In the genomic region with DNA sequence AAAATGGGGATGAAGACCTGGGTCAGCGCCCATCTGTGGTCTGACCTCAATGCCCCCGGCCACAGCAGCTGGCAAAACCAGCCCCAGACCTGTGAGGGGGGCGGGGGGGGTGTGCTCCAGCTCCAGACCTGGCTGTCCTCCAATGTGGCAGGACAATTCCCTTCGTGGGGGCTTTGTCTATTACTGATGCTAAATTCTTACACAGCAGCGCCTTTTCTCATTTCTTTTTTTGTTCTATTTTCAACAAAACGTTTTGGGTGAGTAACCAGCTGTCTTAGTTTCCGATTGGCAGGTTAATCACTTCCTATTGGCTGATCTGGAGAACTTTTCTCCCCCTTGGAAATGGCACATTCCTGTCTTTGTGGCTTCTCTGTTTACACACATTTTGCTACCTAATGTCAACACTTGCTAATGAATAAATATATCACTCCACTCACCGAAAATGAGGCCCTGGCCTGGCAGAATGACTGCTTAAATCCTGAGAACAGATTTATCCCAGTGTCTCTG, we compare ENCODE assay signal across 8 cellular contexts. TPM values are rescaled to one million over a fixed set of nuclear protein-coding genes. Genes with fewer than 3 reads are reported as not detected.
DNase-seq lines count a peak whose midpoint lies in the region; ATAC-seq and TF ChIP-seq lines count a peak whose summit lies in the region.

No MANE protein-coding gene starts in this region.

- WGBS in spleen, 5 donors = 53 to 63% (median 62%) methylated on average over 8 of the region's 8 CpGs

- no peak overlapping the region for H3K27ac Mint-ChIP-seq in activated naive CD4-positive, alpha-beta T cell treated with anti-CD3 and anti-CD28 coated beads, Interleukin-2, amount 50 U/mL, for 24 hours
- H3K27ac Mint-ChIP-seq in activated naive CD4-positive, alpha-beta T cell treated with anti-CD3 and anti-CD28 coated beads for 36 hours = no peak overlapping the region

- TF ChIP-seq POLR2A in spleen (IDR thresholded peaks at IDR 0.05) = no peak

- peaks cover 18% of the 10 kb centered on the region for H3K36me3 Mint-ChIP-seq in activated naive CD4-positive, alpha-beta T cell treated with anti-CD3 and anti-CD28 coated beads, Interleukin-2, amount 50 U/mL, for 24 hours
- peaks cover 15% of the 10 kb centered on the region for H3K36me3 Mint-ChIP-seq in activated naive CD4-positive, alpha-beta T cell treated with anti-CD3 and anti-CD28 coated beads for 36 hours (ENCODE audit: low read depth)

- H3K9me3 ChIP-seq in spleen = no peaks in the 10 kb centered on the region

- H3K4me3 ChIP-seq in fibroblast of villous mesenchyme (ENCODE audit: low read depth, low read length) (peak overlapping the region; percentile 92), spleen (peak overlapping the region in 6 of 8 donors; percentile 69 to 90 (median 81))

- H3K4me1 Mint-ChIP-seq in activated naive CD4-positive, alpha-beta T cell treated with anti-CD3 and anti-CD28 coated beads, Interleukin-2, amount 50 U/mL, for 24 hours = peaks cover 70% of the 10 kb centered on the region
- H3K4me1 Mint-ChIP-seq in activated naive CD4-positive, alpha-beta T cell treated with anti-CD3 and anti-CD28 coated beads for 36 hours (ENCODE audit: low read depth) = peaks cover 65% of the 10 kb centered on the region

- no peaks in the 10 kb centered on the region for H3K9me3 Mint-ChIP-seq in activated naive CD4-positive, alpha-beta T cell treated with anti-CD3 and anti-CD28 coated beads, Interleukin-2, amount 50 U/mL, for 24 hours
- H3K9me3 Mint-ChIP-seq in activated naive CD4-positive, alpha-beta T cell treated with anti-CD3 and anti-CD28 coated beads for 36 hours = no peaks in the 10 kb centered on the region

- H3K4me3 Mint-ChIP-seq in activated naive CD4-positive, alpha-beta T cell treated with anti-CD3 and anti-CD28 coated beads, Interleukin-2, amount 50 U/mL, for 24 hours = peak overlapping the region; percentile 15
- H3K4me3 Mint-ChIP-seq in activated naive CD4-positive, alpha-beta T cell treated with anti-CD3 and anti-CD28 coated beads for 36 hours = no peak overlapping the region

- intact Hi-C loops in activated naive CD4-positive, alpha-beta T cell treated with anti-CD3 and anti-CD28 coated beads for 36 hours (cut with micrococcal nuclease) = loop anchor here (5.0 to 10.0 kb wide), 3 partner anchors 221 to 468 kb away; a partner anchor contains a TSS
- intact Hi-C loops in spleen (cut with DNase I; ENCODE audit: low total_unique reads) = no loop called here

- H3K27me3 ChIP-seq in spleen (replicated peaks in 1 of 7) = peaks cover 0 to 12% (median 0%) of the 10 kb centered on the region in 7 donors

- peak overlapping the region in 5 of 8 donors; percentile 33 to 97 (median 94) for H3K27ac ChIP-seq in spleen

- TF ChIP-seq CTCF in fibroblast of villous mesenchyme (IDR thresholded peaks at IDR 0.05; ENCODE audit: insufficient read depth, low read depth, low read length) (no peak), spleen (IDR thresholded peaks at IDR 0.05 in 8 of 11, conservative IDR thresholded peaks at IDR 0.05 in 3 of 11) (no peak)

- no peaks in the 10 kb centered on the region for H3K27me3 Mint-ChIP-seq in activated naive CD4-positive, alpha-beta T cell treated with anti-CD3 and anti-CD28 coated beads, Interleukin-2, amount 50 U/mL, for 24 hours
- no peaks in the 10 kb centered on the region for H3K27me3 Mint-ChIP-seq in activated naive CD4-positive, alpha-beta T cell treated with anti-CD3 and anti-CD28 coated beads for 36 hours (ENCODE audit: low read depth)

- DNase-seq in activated naive CD4-positive, alpha-beta T cell treated with anti-CD3 and anti-CD28 coated beads for 36 hours = no peak
- DNase-seq in RPMI7951 (ENCODE audit: low read depth) = peak; percentile 81
- DNase-seq in fibroblast of villous mesenchyme (ENCODE audit: low read depth) = peak; percentile 86
- no peak for DNase-seq in spleen
- no peak for DNase-seq in ecto neural progenitor cell (ENCODE audit: low spot score)

- H3K4me1 ChIP-seq in spleen = peaks cover 50 to 98% (median 86%) of the 10 kb centered on the region in 6 donors

- no peak for ATAC-seq in GM21576 (IDR thresholded peaks at IDR 0.05; ENCODE audit: unreplicated experiment)
- ATAC-seq in GM18511 (IDR thresholded peaks at IDR 0.05; ENCODE audit: unreplicated experiment) = no peak

- CTCF ChIA-PET in activated naive CD4-positive, alpha-beta T cell treated with anti-CD3 and anti-CD28 coated beads for 36 hours (lab: Charles Lee) = interaction anchor here (2.4 kb wide), 1 partner anchor 14 kb away, joined by 9 read pairs; no protein-coding TSS in a partner anchor

- H3K36me3 ChIP-seq in spleen = peaks cover 0 to 48% (median 0%) of the 10 kb centered on the region in 6 donors

RNA-seq across cellular contexts. Expression of a gene that starts 4.4 kb away (rescaled TPM):
- total RNA-seq in activated naive CD4-positive, alpha-beta T cell treated with anti-CD3 and anti-CD28 coated beads for 36 hours = 1 to 10 TPM; 5.9 to 7.0 TPM
- 8.8 and 9.0 TPM in 2 replicates for total RNA-seq in RPMI7951 (2014; rRNA removed; shearing (Covaris generic))
- total RNA-seq in fibroblast of villous mesenchyme (28.9 and 32.9 TPM in 2 replicates), spleen (10 to 100 TPM; 14.3 to 21.2 (median 16.2) TPM)
- polyA plus RNA-seq in spleen = 1 to 10 TPM; 2.5 to 5.4 (median 4.6) TPM

Comparison
In these comparisons a context has a peak if more than half of its experiments do, and no peak if none do; other contexts are left out.
1. DNase-seq: peak in RPMI7951 (single experiment) and fibroblast of villous mesenchyme (single experiment); none in activated naive CD4-positive, alpha-beta T cell treated with anti-CD3 and anti-CD28 coated beads for 36 hours (single experiment), spleen (single experiment) and ecto neural progenitor cell (single experiment).